11 cellular contexts compared by ENCODE assay signal in genomic region chr5:1661311-1661710, GRCh38.
"Had no signal": no experiment of that assay in that cellular context is flagged by ENCODE, and none has a peak within 500 bp of the region (broad histone marks: within the 10 kb centered on the region; RNA-seq: fewer than 3 reads in every experiment).

No MANE protein-coding gene starts in this region.

- H3K9me3 ChIP-seq: gastroesophageal sphincter, heart right ventricle had no signal

- H3K36me3 ChIP-seq: gastroesophageal sphincter, heart right ventricle had no signal

- DNase-seq: activated CD4-positive, alpha-beta T cell treated with anti-CD3 and anti-CD28 coated beads, Interleukin-2, amount 50 U/mL, for 1 hour; activated CD4-positive, CD25-positive, alpha-beta regulatory T cell; activated naive CD4-positive, alpha-beta T cell treated with anti-CD3 and anti-CD28 coated beads for 36 hours; activated T-cell treated with anti-CD3 and anti-CD28 coated beads for 4 hours; heart right ventricle; nephron progenitor cell; stimulated activated CD4-positive, alpha-beta T cell treated with anti-CD3 and anti-CD28 coated beads, Interleukin-1b, Interleukin-23, amount 100 ng/mL, for 48 hours; T-helper 2 cell had no signal

- H3K27ac ChIP-seq: dorsolateral prefrontal cortex, gastroesophageal sphincter, heart right ventricle had no signal

- ATAC-seq: gastroesophageal sphincter, sciatic nerve had no signal

- H3K4me1 ChIP-seq: gastroesophageal sphincter had no signal

- H3K4me3 ChIP-seq: dorsolateral prefrontal cortex, gastroesophageal sphincter, heart right ventricle had no signal
